In genomic region chr17:81417049-81417878, GRCh38 we compare ENCODE assay signal across 13 cellular contexts. TPM values are rescaled to one million over a fixed set of nuclear protein-coding genes. Genes with fewer than 3 reads are reported as not detected.
DNase-seq lines count a peak whose midpoint lies in the region; ATAC-seq and TF ChIP-seq lines count a peak whose summit lies in the region.
"Had no signal": no experiment of that assay in that cellular context is flagged by ENCODE, and none has a peak within 500 bp of the region (broad histone marks: within the 10 kb centered on the region; RNA-seq: fewer than 3 reads in every experiment).

No MANE protein-coding gene starts in this region.

- H3K79me2 ChIP-seq in hepatocyte = peaks cover 59% of the 10 kb centered on the region

- no peaks in the 10 kb centered on the region for H3K9me3 ChIP-seq in hepatocyte (ENCODE audit: low read depth)
- H3K9me3 ChIP-seq in suprapubic skin = no peaks in the 10 kb centered on the region

- peak overlapping the region; percentile 32 for H3K27ac ChIP-seq in angular gyrus (ENCODE audit: low read depth, low read length)
- H3K27ac ChIP-seq in hepatocyte = peak overlapping the region; percentile 51
- H3K27ac ChIP-seq in suprapubic skin = peak overlapping the region; percentile 90

- H2AFZ ChIP-seq in hepatocyte = no peak overlapping the region

- TF ChIP-seq POLR2A in suprapubic skin (IDR thresholded peaks at IDR 0.05) = no peak

- no peaks in the 10 kb centered on the region for H3K36me3 ChIP-seq in hepatocyte (replicated peaks; ENCODE audit: insufficient read depth, low read depth)
- no peaks in the 10 kb centered on the region for H3K36me3 ChIP-seq in suprapubic skin

- H3K27me3 ChIP-seq in hepatocyte (no peaks in the 10 kb centered on the region), suprapubic skin (no peaks in the 10 kb centered on the region)

- no peaks in the 10 kb centered on the region for H3K9me2 ChIP-seq in hepatocyte (replicated peaks; ENCODE audit: insufficient read depth)

- WGBS in hepatocyte (ENCODE audit: low lambda C conversion rate, missing lambda C conversion rate) = 72% methylated on average over 26 of the region's 38 CpGs
- 37% methylated on average over 24 of the region's 38 CpGs for WGBS in suprapubic skin

- peak; percentile 67 for DNase-seq in EL
- DNase-seq in hepatocyte (ENCODE audit: low spot score) = peak; percentile 46
- peak in 1 of 2 donors; percentile 86 for DNase-seq in suprapubic skin (ENCODE audit: low spot score in 2 of 2)
- DNase-seq: DMS 273 treated with DMSO at 0.1 percent for 48 hours; effector CD4-positive, alpha-beta T cell; natural killer cell; stimulated activated CD4-positive, alpha-beta T cell treated with anti-CD3 and anti-CD28 coated beads, Interleukin-15, amount 100 ng/mL, for 24 hours had no signal

- no peak for TF ChIP-seq CTCF in hepatocyte (IDR thresholded peaks at IDR 0.05; ENCODE audit: poor library complexity)
- no peak for TF ChIP-seq CTCF in suprapubic skin (IDR thresholded peaks at IDR 0.05)

- no peak overlapping the region for H3K4me2 ChIP-seq in hepatocyte

- no peak for ATAC-seq in HG03108 (IDR thresholded peaks at IDR 0.05; ENCODE audit: unreplicated experiment)
- no peak for ATAC-seq in HG03159 (IDR thresholded peaks at IDR 0.05; ENCODE audit: unreplicated experiment)
- ATAC-seq in GM21423 (IDR thresholded peaks at IDR 0.05; ENCODE audit: unreplicated experiment) = no peak
- ATAC-seq in HG02970 (IDR thresholded peaks at IDR 0.05; ENCODE audit: low FRiP score, unreplicated experiment) = no peak
- ATAC-seq: natural killer cell had no signal

- peaks cover 11% of the 10 kb centered on the region for H4K20me1 ChIP-seq in hepatocyte (ENCODE audit: insufficient read depth, poor library complexity, severe bottlenecking)

- TF ChIP-seq EP300 in suprapubic skin (IDR thresholded peaks at IDR 0.05) = no peak

- no peak overlapping the region for H3K4me3 ChIP-seq in hepatocyte
- no peak overlapping the region for H3K4me3 ChIP-seq in suprapubic skin

- H3K4me1 ChIP-seq in hepatocyte (ENCODE audit: insufficient read depth) = peaks cover 28% of the 10 kb centered on the region
- peaks cover 71% of the 10 kb centered on the region for H3K4me1 ChIP-seq in suprapubic skin

RNA-seq across cellular contexts. Expression of gene BAHCC1, which starts 22.0 kb away (rescaled TPM):
- 6.6 and 8.6 TPM in 2 replicates for total RNA-seq in hepatocyte
- polyA plus RNA-seq in hepatocyte = 6.4 and 7.9 TPM in 2 replicates
- total RNA-seq in suprapubic skin = 10 to 100 TPM in 2 of 4 donors, 1 to 10 TPM in 2; 4.5 to 19.3 (median 12.2) TPM
- total RNA-seq: activated CD8-positive, alpha-beta memory T cell treated with anti-CD3 and anti-CD28 coated beads for 36 hours had no signal

Comparison
In these comparisons a context has a peak if more than half of its experiments do, and no peak if none do; other contexts are left out.
1. H3K27ac ChIP-seq: peak in every context shown above with its lines; median percentile 90 in suprapubic skin; 51 in hepatocyte; 32 in angular gyrus.